1 cellular context compared by ENCODE assay signal in genomic region chr16:16358539-16359240, GRCh38. TPM values are rescaled to one million over a fixed set of nuclear protein-coding genes. Genes with fewer than 3 reads are reported as not detected.
"Had no signal": no experiment of that assay in that cellular context is flagged by ENCODE, and none has a peak within 500 bp of the region (broad histone marks: within the 10 kb centered on the region; RNA-seq: fewer than 3 reads in every experiment).

No MANE protein-coding gene starts in this region.

RNA-seq across cellular contexts. Expression of gene NPIPA7, which starts 20.2 kb away (rescaled TPM):
- total RNA-seq: body of pancreas had no signal
